In the genomic region with DNA sequence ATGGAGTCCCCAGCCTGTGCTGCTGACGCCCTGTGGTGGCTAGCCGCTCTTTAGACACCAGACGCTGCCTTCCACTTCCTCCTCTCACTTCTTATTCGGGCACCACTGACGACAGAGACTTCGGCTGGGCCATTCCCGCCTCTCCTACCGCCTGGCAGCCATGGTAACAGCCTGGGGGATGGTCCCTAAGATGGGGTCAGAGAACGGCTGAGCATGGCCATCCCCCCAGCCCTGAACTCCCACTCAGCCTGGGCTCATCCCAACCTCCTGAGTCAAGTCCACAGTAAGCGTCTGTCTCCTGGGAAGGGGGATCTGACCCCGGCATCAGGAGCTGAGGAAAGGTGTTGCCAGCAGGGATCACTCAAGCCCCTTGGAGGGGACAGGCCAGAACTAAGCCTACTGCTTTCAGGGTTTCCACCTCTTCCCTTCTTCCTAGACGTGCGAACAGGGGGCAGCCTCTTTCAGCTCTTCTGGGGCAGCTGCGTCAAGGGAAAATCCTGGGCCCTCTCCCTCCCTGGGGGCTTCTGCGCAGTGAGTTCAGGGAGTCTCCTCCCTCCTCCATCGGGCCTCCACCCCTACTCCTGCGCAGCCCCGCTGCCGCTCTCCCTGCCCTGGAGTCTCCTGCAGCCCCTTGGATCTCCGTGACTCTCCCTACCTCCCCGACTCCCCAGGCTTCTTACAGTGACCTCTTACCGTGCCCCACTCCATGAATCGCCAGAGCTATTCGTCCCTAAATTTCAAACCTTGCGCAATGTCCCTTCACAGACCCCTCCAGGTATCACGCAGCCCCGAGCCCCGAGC, we compare ENCODE assay signal across 8 cellular contexts. TPM values are rescaled to one million over a fixed set of nuclear protein-coding genes. Genes with fewer than 3 reads are reported as not detected.
DNase-seq lines count a peak whose midpoint lies in the region; FAIRE-seq and TF ChIP-seq lines count a peak whose summit lies in the region.

No MANE protein-coding gene starts in this region.

- peak overlapping the region; percentile 75 to 96 for H3K4me3 Mint-ChIP-seq in H9

- no peak overlapping the region for H3K23ac ChIP-seq in H9 (ENCODE audit: insufficient read length, low read depth, low read length)

- no peak overlapping the region for H3K56ac ChIP-seq in H9 (ENCODE audit: insufficient read length, low read depth, low read length)

- H3T11ph ChIP-seq in H9 (ENCODE audit: low read length) = no peak overlapping the region

- no peaks in the 10 kb centered on the region for H3K79me1 ChIP-seq in H9 (ENCODE audit: insufficient read depth, low read depth, low read length, poor library complexity, severe bottlenecking)

- H2BK15ac ChIP-seq in H9 (ENCODE audit: low read depth, low read length) = no peak overlapping the region

- no peak overlapping the region for H2AFZ ChIP-seq in H9 (ENCODE audit: low read length)

- no peak overlapping the region for H3K4ac ChIP-seq in H9 (ENCODE audit: low read depth, low read length)

- H4K8ac ChIP-seq in H9 (replicated peaks; ENCODE audit: insufficient read length, low read depth, low read length) = no peak overlapping the region

- no peaks in the 10 kb centered on the region for H3K79me2 ChIP-seq in H9 (ENCODE audit: insufficient read depth, low read length)

- H3K9me3 ChIP-seq in H9 (ENCODE audit: control insufficient read depth, low read depth, low read length) = no peaks in the 10 kb centered on the region

- peaks cover 5% of the 10 kb centered on the region; the same call in 1 of the 2 replicates for H3K4me1 ChIP-seq in H9 (ENCODE audit: insufficient read depth, low read length)

- peak overlapping the region; percentile 46 for H3K4me2 ChIP-seq in H9 (ENCODE audit: insufficient read depth, insufficient read length, low read length)

- H2BK120ac ChIP-seq in H9 (ENCODE audit: low read depth, low read length, poor library complexity, severe bottlenecking) = no peak overlapping the region

- no peak overlapping the region for H2BK5ac ChIP-seq in H9 (ENCODE audit: insufficient read length, low read length)

- H2BK20ac ChIP-seq in H9 (ENCODE audit: low read depth, low read length, poor library complexity, severe bottlenecking) = no peak overlapping the region

- no peaks in the 10 kb centered on the region; a peak in 2 of 5 replicates for H3K9me3 Mint-ChIP-seq in H9

- H3K36me3 Mint-ChIP-seq in H9 (ENCODE audit: insufficient read depth in 1 of 3, low read depth in 3 of 3) = peaks cover 0 to 5% (median under 1%) of the 10 kb centered on the region in 3 experiments; a peak in 3 of 7 replicates

- peaks cover 7% of the 10 kb centered on the region for H3K23me2 ChIP-seq in H9 (ENCODE audit: insufficient read length, low read depth, low read length, poor library complexity, severe bottlenecking)

- peaks cover 29 to 47% of the 10 kb centered on the region in 2 experiments for H3K4me1 Mint-ChIP-seq in H9

- H3K27me3 ChIP-seq in H9 (ENCODE audit: insufficient read depth, low read length) = peaks cover 17% of the 10 kb centered on the region

- no peak for FAIRE-seq in RCC 7860 (lab: Jason Lieb, UNC)

- in situ Hi-C loops in GM13976 (cut with MboI; ENCODE audit: low sequenced_read_pairs, unreplicated experiment) (no loop called here), G401 (cut with HindIII; ENCODE audit: low sequenced_read_pairs) (no loop called here)

- no peaks in the 10 kb centered on the region for H4K20me1 ChIP-seq in H9 (ENCODE audit: control insufficient read depth, insufficient read depth, insufficient read length)

- H3K27ac Mint-ChIP-seq in H9 = no peak overlapping the region

- DNase-seq in GM13976 (ENCODE audit: low spot score) = peak; percentile 83
- DNase-seq in H9 = peak; percentile 72
- DNase-seq in NCI-H82 (lab: John Stamatoyannopoulos, UW) = peak; percentile 80
- DNase-seq in coronary artery (ENCODE audit: low spot score) = no peak
- peak; percentile 39 for DNase-seq in midbrain (lab: John Stamatoyannopoulos, UW)
- DNase-seq in G401 (ENCODE audit: low spot score) = no peak
- no peak for DNase-seq in A172 (ENCODE audit: low spot score)
- DNase-seq in RCC 7860 (ENCODE audit: low spot score) = no peak

- H2BK12ac ChIP-seq in H9 (ENCODE audit: insufficient read length, low read depth, low read length) = no peak overlapping the region

- H4K91ac ChIP-seq in H9 (ENCODE audit: insufficient read length, low read depth, low read length) = no peak overlapping the region

- H3K14ac ChIP-seq in H9 (ENCODE audit: insufficient read depth, low read length) = no peak overlapping the region

- H3K9ac ChIP-seq in H9 (ENCODE audit: extremely low read depth, insufficient read length, low read length) = no peak overlapping the region

- no peak overlapping the region for H3K27ac ChIP-seq in H9 (ENCODE audit: insufficient read length, low read depth, low read length)
- H3K27ac ChIP-seq in coronary artery = peak overlapping the region in 1 of 2 donors; percentile 90

- no peak overlapping the region for H4K5ac ChIP-seq in H9 (ENCODE audit: insufficient read length, low read depth, low read length)

- H3K18ac ChIP-seq in H9 (ENCODE audit: insufficient read length, low read depth, low read length) = no peak overlapping the region

- no peak for TF ChIP-seq CTCF in GM13976 (IDR thresholded peaks at IDR 0.05; ENCODE audit: borderline replicate concordance, control extremely low read depth, extremely low read depth, insufficient read depth, missing control alignments)
- no peak for TF ChIP-seq CTCF in H9 (conservative IDR thresholded peaks at IDR 0.05)
- no peak for TF ChIP-seq CTCF in coronary artery (IDR thresholded peaks at IDR 0.05)

- H3K27me3 Mint-ChIP-seq in H9 (ENCODE audit: low read depth) = peaks cover 67% of the 10 kb centered on the region

- H2AK5ac ChIP-seq in H9 (ENCODE audit: insufficient read length, low read length) = no peak overlapping the region

- peak overlapping the region; percentile 84 for H3K4me3 ChIP-seq in coronary artery

- WGBS in H9 (ENCODE audit: extremely low coverage, insufficient read length, low lambda C conversion rate) = no CpG with 5 or more reads among the region's 28 CpGs

RNA-seq across cellular contexts. Expression of a gene that starts 0.6 kb away (rescaled TPM):
- 1.1 and 1.2 TPM in 2 replicates for total RNA-seq in H9 (2021)
- total RNA-seq in G401 (2014; rRNA removed; shearing (Covaris generic)) = 33.3 and 78.2 TPM in 2 replicates
- total RNA-seq in A172 (2014; rRNA removed; shearing (Covaris generic)) = 2.3 and 3.3 TPM in 2 replicates

RNA-seq across cellular contexts. Expression of a gene that starts 45.1 kb away (rescaled TPM):
- 25.8 and 27.3 TPM in 2 replicates for total RNA-seq in H9 (2021)
- 9.8 and 16.5 TPM in 2 replicates for total RNA-seq in G401 (2014; rRNA removed; shearing (Covaris generic))
- 1.5 and 3.3 TPM in 2 replicates for total RNA-seq in A172 (2014; rRNA removed; shearing (Covaris generic))

RNA-seq across cellular contexts. Expression of a gene that starts 54.6 kb away (rescaled TPM):
- 15.6 and 16.3 TPM in 2 replicates for total RNA-seq in H9 (2021)
- 1.6 and 3.0 TPM in 2 replicates for total RNA-seq in G401 (2014; rRNA removed; shearing (Covaris generic))
- total RNA-seq in A172 (2014; rRNA removed; shearing (Covaris generic)) = 3.8 and 6.9 TPM in 2 replicates

Comparison
In these comparisons a context has a peak if more than half of its experiments do, and no peak if none do; other contexts are left out.
1. DNase-seq: peak in GM13976 (single experiment), H9 (single experiment), NCI-H82 (single experiment) and midbrain (single experiment); none in coronary artery (single experiment), G401 (single experiment), A172 (single experiment) and RCC 7860 (single experiment).